ENCODE assay signal across 14 cellular contexts in genomic region chr2:156784034-156784433, GRCh38.
DNase-seq lines count a peak whose midpoint lies in the region; ATAC-seq and TF ChIP-seq lines count a peak whose summit lies in the region.
"Had no signal": no experiment of that assay in that cellular context is flagged by ENCODE, and none has a peak within 500 bp of the region (broad histone marks: within the 10 kb centered on the region; RNA-seq: fewer than 3 reads in every experiment).

No MANE protein-coding gene starts in this region.

- peak overlapping the region; percentile 40 for H3K4me2 ChIP-seq in PC-3 (ENCODE audit: low read length)

- no peaks in the 10 kb centered on the region for H3K27me3 Mint-ChIP-seq in progenitor cell of endocrine pancreas
- H3K27me3 Mint-ChIP-seq: activated B cell treated with CpG ODN at 0.5 μM for 24 hours had no signal

- H3F3A ChIP-seq in PC-3 (ENCODE audit: low read length, unreplicated experiment) = no peaks in the 10 kb centered on the region

- ATAC-seq in PC-3 = peak; percentile 49
- ATAC-seq in upper lobe of left lung (ENCODE audit: low FRiP score in 2 of 2) = no peak
- ATAC-seq: activated T-helper 17 cell treated with anti-CD3 and anti-CD28 coated beads, Interleukin-2, amount 50 U/mL, for 72 hours; gastroesophageal sphincter; T-cell had no signal

- no peak for TF ChIP-seq EP300 in upper lobe of left lung (IDR thresholded peaks at IDR 0.05)

- peaks cover 1% of the 10 kb centered on the region for H3K36me3 Mint-ChIP-seq in progenitor cell of endocrine pancreas (ENCODE audit: insufficient read depth)
- H3K36me3 Mint-ChIP-seq: memory B cell, T-cell had no signal

- H3K4me1 Mint-ChIP-seq in progenitor cell of endocrine pancreas (ENCODE audit: low read depth) = peaks cover 2% of the 10 kb centered on the region
- H3K4me1 Mint-ChIP-seq: activated B cell treated with CpG ODN at 0.5 μM for 24 hours; activated T-helper 17 cell treated with anti-CD3 and anti-CD28 coated beads, Interleukin-2, amount 50 U/mL, for 72 hours; memory B cell; T-cell had no signal

- peaks cover 39% of the 10 kb centered on the region for H3K4me1 ChIP-seq in PC-3 (ENCODE audit: insufficient read depth, low read length)
- H3K4me1 ChIP-seq in upper lobe of left lung = no peaks in the 10 kb centered on the region
- H3K4me1 ChIP-seq: gastroesophageal sphincter had no signal

- H3K4me3 Mint-ChIP-seq in progenitor cell of endocrine pancreas (ENCODE audit: low read depth) = no peak overlapping the region
- H3K4me3 Mint-ChIP-seq: activated B cell treated with CpG ODN at 0.5 μM for 24 hours; activated T-helper 17 cell treated with anti-CD3 and anti-CD28 coated beads, Interleukin-2, amount 50 U/mL, for 72 hours; memory B cell; neural crest cell; T-cell had no signal

- H3K27ac ChIP-seq in PC-3 (ENCODE audit: low read length) (no peak overlapping the region), upper lobe of left lung (no peak overlapping the region)
- H3K27ac ChIP-seq: gastroesophageal sphincter had no signal

- intact Hi-C loops in PC-3 (cut with micrococcal nuclease) = loop anchor here (5.0 to 10.0 kb wide), 6 partner anchors 77 to 1412 kb away; no protein-coding TSS in a partner anchor

- H3K79me2 ChIP-seq in PC-3 (ENCODE audit: low read length) = no peaks in the 10 kb centered on the region

- DNase-seq in DMS153 treated with DMSO at 0.1 percent for 48 hours (lab: John Stamatoyannopoulos, UW; ENCODE audit: unreplicated experiment) (peak; percentile 34), NCI-H1436 treated with DMSO at 0.1 percent for 48 hours (lab: John Stamatoyannopoulos, UW) (peak; percentile 57), PC-3 (no peak), left kidney (ENCODE audit: low read depth, low spot score) (peak; percentile 26), GM10248 (ENCODE audit: extremely low spot score) (no peak), upper lobe of left lung (no peak), progenitor cell of endocrine pancreas (ENCODE audit: low spot score, unreplicated experiment) (no peak)
- DNase-seq: activated B cell treated with CpG ODN at 0.5 μM for 24 hours; activated CD8-positive, alpha-beta memory T cell treated with anti-CD3 and anti-CD28 coated beads for 24 hours; T-cell had no signal

- H3K36me3 ChIP-seq in PC-3 (ENCODE audit: low read depth, low read length) (no peaks in the 10 kb centered on the region), upper lobe of left lung (no peaks in the 10 kb centered on the region)
- H3K36me3 ChIP-seq: gastroesophageal sphincter had no signal

- no peaks in the 10 kb centered on the region for H3K9me3 ChIP-seq in PC-3 (ENCODE audit: low read length)
- H3K9me3 ChIP-seq in upper lobe of left lung = no peaks in the 10 kb centered on the region
- H3K9me3 ChIP-seq: gastroesophageal sphincter had no signal

- no peaks in the 10 kb centered on the region for H3K9me2 ChIP-seq in PC-3 (replicated peaks; ENCODE audit: low read length)

- 61 to 77% methylated on average over 3 of the region's 3 CpGs for WGBS in upper lobe of left lung, 2 donors

- CTCF ChIA-PET in PC-3 (lab: Charles Lee) = interaction anchor here (0.5 kb wide), 1 partner anchor 291 kb away, joined by 3 read pairs; no protein-coding TSS in a partner anchor
- CTCF ChIA-PET in GM10248 (lab: Yijun Ruan, JAX) = interaction anchor here (1.4 kb wide), 1 partner anchor 23 kb away, joined by 3 read pairs; no protein-coding TSS in a partner anchor

- no peak overlapping the region for H2AFZ ChIP-seq in PC-3 (ENCODE audit: low read length)

- H3K27me3 ChIP-seq in PC-3 (ENCODE audit: low read length) (no peaks in the 10 kb centered on the region), upper lobe of left lung (no peaks in the 10 kb centered on the region)
- H3K27me3 ChIP-seq: gastroesophageal sphincter had no signal

- H3K27ac Mint-ChIP-seq in progenitor cell of endocrine pancreas = no peak overlapping the region
- H3K27ac Mint-ChIP-seq: activated B cell treated with CpG ODN at 0.5 μM for 24 hours; activated T-helper 17 cell treated with anti-CD3 and anti-CD28 coated beads, Interleukin-2, amount 50 U/mL, for 72 hours; memory B cell; T-cell had no signal

- H3K9ac ChIP-seq in PC-3 (ENCODE audit: low read length) = no peak overlapping the region

- TF ChIP-seq POLR2A in upper lobe of left lung (IDR thresholded peaks at IDR 0.05) = no peak

- BruUV-seq in PC-3 (replicated peaks; lab: Mats Ljungman, UMichigan) = no TSS peak

- H3K9me3 Mint-ChIP-seq in progenitor cell of endocrine pancreas (ENCODE audit: low read depth) = peaks cover 8% of the 10 kb centered on the region
- H3K9me3 Mint-ChIP-seq: activated B cell treated with CpG ODN at 0.5 μM for 24 hours; activated T-helper 17 cell treated with anti-CD3 and anti-CD28 coated beads, Interleukin-2, amount 50 U/mL, for 72 hours; memory B cell; T-cell had no signal

- no peaks in the 10 kb centered on the region for H4K20me1 ChIP-seq in PC-3 (ENCODE audit: low read length)

- TF ChIP-seq CTCF in PC-3 (conservative IDR thresholded peaks at IDR 0.05; ENCODE audit: low read depth, low read length) (no peak), GM10248 (IDR thresholded peaks at IDR 0.05; ENCODE audit: control extremely low read depth, extremely low read depth, low read depth, missing control alignments) (no peak), upper lobe of left lung (IDR thresholded peaks at IDR 0.05) (no peak), progenitor cell of endocrine pancreas (IDR thresholded peaks at IDR 0.05; ENCODE audit: unreplicated experiment) (no peak)

- POLR2A ChIA-PET in PC-3 (lab: Charles Lee; ENCODE audit: unreplicated experiment) (interaction anchor here (0.6 to 0.7 kb wide), 2 partner anchors 13 to 1881 kb away, joined by 3 read pairs; no protein-coding TSS in a partner anchor), GM10248 (lab: Yijun Ruan, JAX) (no interaction called here)

- no peak overlapping the region for H3K4me3 ChIP-seq in PC-3 (ENCODE audit: low read length)
- H3K4me3 ChIP-seq in upper lobe of left lung = no peak overlapping the region
- H3K4me3 ChIP-seq: gastroesophageal sphincter had no signal

Comparison
In these comparisons a context has a peak if more than half of its experiments do, and no peak if none do; other contexts are left out.
1. DNase-seq: peak in DMS153 treated with DMSO at 0.1 percent for 48 hours (single experiment), NCI-H1436 treated with DMSO at 0.1 percent for 48 hours (single experiment) and left kidney (single experiment); none in PC-3 (single experiment), GM10248 (single experiment), upper lobe of left lung (0 of 2) and progenitor cell of endocrine pancreas (single experiment).